In genomic region chr11:27507561-27508322, GRCh38 we compare ENCODE assay signal across 10 cellular contexts. TPM values are rescaled to one million over a fixed set of nuclear protein-coding genes. Genes with fewer than 3 reads are reported as not detected.
DNase-seq lines count a peak whose midpoint lies in the region; ATAC-seq lines count a peak whose summit lies in the region.
"Had no signal": no experiment of that assay in that cellular context is flagged by ENCODE, and none has a peak within 500 bp of the region (broad histone marks: within the 10 kb centered on the region; RNA-seq: fewer than 3 reads in every experiment).

No MANE protein-coding gene starts in this region.

- no peak for DNase-seq in activated naive CD4-positive, alpha-beta T cell treated with anti-CD3 and anti-CD28 coated beads for 36 hours
- DNase-seq in activated naive CD4-positive, alpha-beta T cell treated with anti-CD3 and anti-CD28 coated beads, Interleukin-2, amount 50 U/mL, for 16 hours = no peak
- DNase-seq in activated CD4-positive, alpha-beta memory T cell treated with anti-CD3 and anti-CD28 coated beads, Interleukin-2, amount 10 ng/mL, durations not matched to agents 7 days and 5 days = no peak
- DNase-seq in NCI-H2107 (lab: John Stamatoyannopoulos, UW) = no peak
- DNase-seq: NCI-H748 treated with DMSO at 0.1 percent for 48 hours; stimulated activated CD4-positive, alpha-beta T cell treated with anti-CD3 and anti-CD28 coated beads, Interleukin-2, amount 100 ng/mL, for 24 hours had no signal

- H3K4me3 Mint-ChIP-seq in activated naive CD4-positive, alpha-beta T cell treated with anti-CD3 and anti-CD28 coated beads for 36 hours = peak overlapping the region; percentile 96
- peak overlapping the region; percentile 98 for H3K4me3 Mint-ChIP-seq in activated CD4-positive, alpha-beta memory T cell treated with anti-CD3 and anti-CD28 coated beads, Interleukin-2, amount 10 ng/mL, durations not matched to agents 7 days and 5 days

- H3K27me3 ChIP-seq in iPS-15b (ENCODE audit: control insufficient read depth, insufficient read depth, low read length) (no peaks in the 10 kb centered on the region), subcutaneous abdominal adipose tissue (ENCODE audit: control insufficient read depth in 5 of 5, insufficient read depth in 4 of 5, low read length in 5 of 5) (no peaks in the 10 kb centered on the region)

- H3K36me3 ChIP-seq in iPS-15b (ENCODE audit: control insufficient read depth, insufficient read depth, low read length) = peaks cover 4% of the 10 kb centered on the region
- H3K36me3 ChIP-seq in subcutaneous abdominal adipose tissue (ENCODE audit: control insufficient read depth in 5 of 5, insufficient read depth in 5 of 5, low read length in 5 of 5) = no peaks in the 10 kb centered on the region

- POLR2A ChIA-PET in activated CD4-positive, alpha-beta memory T cell treated with anti-CD3 and anti-CD28 coated beads, Interleukin-2, amount 10 ng/mL, durations not matched to agents 7 days and 5 days (lab: Charles Lee) = interaction anchor here (1.0 to 1.1 kb wide), 2 partner anchors 8 to 260 kb away, joined by 3 read pairs; no protein-coding TSS in a partner anchor

- H3K9me3 Mint-ChIP-seq in activated naive CD4-positive, alpha-beta T cell treated with anti-CD3 and anti-CD28 coated beads for 36 hours = no peaks in the 10 kb centered on the region
- no peaks in the 10 kb centered on the region for H3K9me3 Mint-ChIP-seq in activated CD4-positive, alpha-beta memory T cell treated with anti-CD3 and anti-CD28 coated beads, Interleukin-2, amount 10 ng/mL, durations not matched to agents 7 days and 5 days

- no peaks in the 10 kb centered on the region for H3K4me1 ChIP-seq in iPS-15b (ENCODE audit: control insufficient read depth, insufficient read depth, low read length)
- peaks cover 3 to 29% (median 20%) of the 10 kb centered on the region in 5 donors for H3K4me1 ChIP-seq in subcutaneous abdominal adipose tissue (ENCODE audit: control insufficient read depth in 5 of 5, insufficient read depth in 5 of 5, low read length in 5 of 5)

- H3K4me3 ChIP-seq in iPS-15b (ENCODE audit: low read depth, low read length) = no peak overlapping the region
- peak overlapping the region in 4 of 5 donors; percentile 76 to 100 (median 92) for H3K4me3 ChIP-seq in subcutaneous abdominal adipose tissue (ENCODE audit: low read depth in 1 of 5, low read length in 5 of 5)

- CTCF ChIA-PET in activated naive CD4-positive, alpha-beta T cell treated with anti-CD3 and anti-CD28 coated beads for 36 hours (lab: Charles Lee) = no interaction called here
- CTCF ChIA-PET in activated CD4-positive, alpha-beta memory T cell treated with anti-CD3 and anti-CD28 coated beads, Interleukin-2, amount 10 ng/mL, durations not matched to agents 7 days and 5 days (lab: Charles Lee) = interaction anchor here (0.6 to 4.3 kb wide), 3 partner anchors 9 to 35 kb away, joined by 3 to 15 read pairs (median 13); partner anchors contain the start of gene LGR4

- intact Hi-C loops in activated naive CD4-positive, alpha-beta T cell treated with anti-CD3 and anti-CD28 coated beads for 36 hours (cut with micrococcal nuclease) = no loop called here

- H3K9me3 ChIP-seq in iPS-15b (ENCODE audit: control insufficient read depth, insufficient read depth, low read length) = no peaks in the 10 kb centered on the region
- H3K9me3 ChIP-seq in subcutaneous abdominal adipose tissue (ENCODE audit: control insufficient read depth in 5 of 5, low read length in 5 of 5) = no peaks in the 10 kb centered on the region

- H3K4me1 Mint-ChIP-seq in activated naive CD4-positive, alpha-beta T cell treated with anti-CD3 and anti-CD28 coated beads for 36 hours (ENCODE audit: low read depth) = peaks cover 36% of the 10 kb centered on the region
- peaks cover 33% of the 10 kb centered on the region for H3K4me1 Mint-ChIP-seq in activated CD4-positive, alpha-beta memory T cell treated with anti-CD3 and anti-CD28 coated beads, Interleukin-2, amount 10 ng/mL, durations not matched to agents 7 days and 5 days

- no peak overlapping the region for H3K27ac ChIP-seq in subcutaneous abdominal adipose tissue (ENCODE audit: low read depth, low read length)

- H3K9ac ChIP-seq in iPS-15b (ENCODE audit: low read depth, low read length) = peak overlapping the region; percentile 94
- H3K9ac ChIP-seq in subcutaneous abdominal adipose tissue (ENCODE audit: low read length in 5 of 5) = peak overlapping the region in 1 of 5 donors; percentile 99

- ATAC-seq in GM19455 (IDR thresholded peaks at IDR 0.05; ENCODE audit: unreplicated experiment) = no peak
- ATAC-seq in HG02623 (IDR thresholded peaks at IDR 0.05; ENCODE audit: unreplicated experiment) = no peak

- H3K27me3 Mint-ChIP-seq in activated naive CD4-positive, alpha-beta T cell treated with anti-CD3 and anti-CD28 coated beads for 36 hours (ENCODE audit: low read depth) = no peaks in the 10 kb centered on the region
- no peaks in the 10 kb centered on the region for H3K27me3 Mint-ChIP-seq in activated CD4-positive, alpha-beta memory T cell treated with anti-CD3 and anti-CD28 coated beads, Interleukin-2, amount 10 ng/mL, durations not matched to agents 7 days and 5 days

- peak overlapping the region; percentile 95 for H3K27ac Mint-ChIP-seq in activated naive CD4-positive, alpha-beta T cell treated with anti-CD3 and anti-CD28 coated beads for 36 hours
- H3K27ac Mint-ChIP-seq in activated CD4-positive, alpha-beta memory T cell treated with anti-CD3 and anti-CD28 coated beads, Interleukin-2, amount 10 ng/mL, durations not matched to agents 7 days and 5 days = peak overlapping the region; percentile 96

- H3K36me3 Mint-ChIP-seq in activated naive CD4-positive, alpha-beta T cell treated with anti-CD3 and anti-CD28 coated beads for 36 hours (ENCODE audit: low read depth) = peaks cover 4% of the 10 kb centered on the region
- peaks cover 9% of the 10 kb centered on the region for H3K36me3 Mint-ChIP-seq in activated CD4-positive, alpha-beta memory T cell treated with anti-CD3 and anti-CD28 coated beads, Interleukin-2, amount 10 ng/mL, durations not matched to agents 7 days and 5 days (ENCODE audit: low read depth)

RNA-seq across cellular contexts. Expression of gene LIN7C, which starts 1.2 kb away (rescaled TPM):
- 10 to 100 TPM; 30.5 to 31.1 TPM for total RNA-seq in activated naive CD4-positive, alpha-beta T cell treated with anti-CD3 and anti-CD28 coated beads for 36 hours
- total RNA-seq in activated CD4-positive, alpha-beta memory T cell treated with anti-CD3 and anti-CD28 coated beads, Interleukin-2, amount 10 ng/mL, durations not matched to agents 7 days and 5 days = 10 to 100 TPM; 24.2 to 24.9 TPM

RNA-seq across cellular contexts. Expression of gene LGR4, which starts 35.2 kb away (rescaled TPM):
- under 1 TPM; 0.12 to 0.19 TPM for total RNA-seq in activated naive CD4-positive, alpha-beta T cell treated with anti-CD3 and anti-CD28 coated beads for 36 hours
- total RNA-seq in activated CD4-positive, alpha-beta memory T cell treated with anti-CD3 and anti-CD28 coated beads, Interleukin-2, amount 10 ng/mL, durations not matched to agents 7 days and 5 days = under 1 TPM in 1 of 2 experiments, not detected in 1; 0.10 TPM
